Comparison of ENCODE assay signal across 4 cellular contexts in genomic region chr1:32086381-32086780, GRCh38. TPM values are rescaled to one million over a fixed set of nuclear protein-coding genes. Genes with fewer than 3 reads are reported as not detected.
DNase-seq lines count a peak whose midpoint lies in the region; ATAC-seq, FAIRE-seq and TF ChIP-seq lines count a peak whose summit lies in the region.
"Not testable (repeated sequence)": the region's sequence is repeated elsewhere in the genome, so short reads cannot be mapped to it uniquely, and the experiment has no call there.

No MANE protein-coding gene starts in this region.

- intact Hi-C loops in K562 (cut with micrococcal nuclease), result not testable (repeated sequence)

- not testable (repeated sequence) for H3K9me3 ChIP-seq in T-helper 17 cell (ENCODE audit: control insufficient read depth, low read length, poor library complexity, severe bottlenecking); K562 (replicated peaks; ENCODE audit: control insufficient read depth, insufficient read depth, low read depth, low read length)

- H3K27ac Mint-ChIP-seq in T-helper 17 cell, result peak overlapping the region; percentile 41
- H3K27ac Mint-ChIP-seq in activated CD4-positive, alpha-beta T cell treated with anti-CD3 and anti-CD28 coated beads, Interleukin-2, amount 10 ng/mL, durations not matched to agents 7 days and 5 days, result peak overlapping the region; percentile 48

- H3K36me3 Mint-ChIP-seq in T-helper 17 cell (ENCODE audit: low read depth), result not testable (repeated sequence)
- H3K36me3 Mint-ChIP-seq in activated CD4-positive, alpha-beta T cell treated with anti-CD3 and anti-CD28 coated beads, Interleukin-2, amount 10 ng/mL, durations not matched to agents 7 days and 5 days (ENCODE audit: low read depth), result peaks cover 32% of the 10 kb centered on the region

- not testable (repeated sequence) for H3K79me2 ChIP-seq in K562 (ENCODE audit: control insufficient read depth, insufficient read depth, low read length)

- not testable (repeated sequence) for H3K4me1 ChIP-seq in K562 (replicated peaks in 1 of 2; ENCODE audit: control insufficient read depth in 2 of 2, insufficient read depth in 2 of 2, low read length in 2 of 2)

- 82% methylated on average over 2 of the region's 2 CpGs for WGBS in K562 (ENCODE audit: insufficient coverage, low coverage, missing lambda C conversion rate)

- CTCF ChIA-PET in activated CD4-positive, alpha-beta T cell treated with anti-CD3 and anti-CD28 coated beads, Interleukin-2, amount 10 ng/mL, durations not matched to agents 7 days and 5 days (lab: Charles Lee), result interaction anchor here (0.6 to 1.6 kb wide), 4 partner anchors 13 to 760 kb away, joined by 3 to 4 read pairs (median 4); no protein-coding TSS in a partner anchor
- CTCF ChIA-PET in K562 (lab: Yijun Ruan, JAX; ENCODE audit: low intra/inter-chr PET ratio), result not testable (repeated sequence)

- in situ Hi-C loops in K562 (cut with MboI), result not testable (repeated sequence)

- H3K4me2 ChIP-seq in K562 (ENCODE audit: insufficient read depth, low read length), result not testable (repeated sequence)

- POLR2A ChIA-PET in activated CD4-positive, alpha-beta T cell treated with anti-CD3 and anti-CD28 coated beads, Interleukin-2, amount 10 ng/mL, durations not matched to agents 7 days and 5 days (lab: Charles Lee), result interaction anchor here (1.0 kb wide), 1 partner anchor 22 kb away, joined by 3 read pairs; the partner anchor contains the start of gene KPNA6
- POLR2A ChIA-PET in K562 (lab: Yijun Ruan, JAX), result interaction anchor here (0.6 to 1.0 kb wide), 4 partner anchors 11 to 50 kb away, joined by 3 to 4 read pairs (median 4); no protein-coding TSS in a partner anchor

- DNase-seq in T-helper 17 cell; activated CD4-positive, alpha-beta T cell treated with anti-CD3 and anti-CD28 coated beads, Interleukin-2, amount 10 ng/mL, durations not matched to agents 7 days and 5 days; K562 (ENCODE audit: extremely low read depth in 1 of 4, low spot score in 3 of 4): not testable (repeated sequence)

- not testable (repeated sequence) for H3K27ac ChIP-seq in K562 (ENCODE audit: extremely low read depth, low read depth, low read length)

- H3K27me3 Mint-ChIP-seq in T-helper 17 cell; activated CD4-positive, alpha-beta T cell treated with anti-CD3 and anti-CD28 coated beads, Interleukin-2, amount 10 ng/mL, durations not matched to agents 7 days and 5 days: not testable (repeated sequence)

- H4K20me1 ChIP-seq in K562 (replicated peaks; ENCODE audit: control insufficient read depth, insufficient read depth, low read length), result not testable (repeated sequence)

- not testable (repeated sequence) for H3K9ac ChIP-seq in K562 (ENCODE audit: insufficient read depth in 1 of 2, low read depth in 2 of 2, low read length in 2 of 2)

- H3K27me3 ChIP-seq in K562 (ENCODE audit: control insufficient read depth in 2 of 2, insufficient read depth in 2 of 2, low read length in 2 of 2), result not testable (repeated sequence)

- not testable (repeated sequence) for FAIRE-seq in K562 (lab: Jason Lieb, UNC)

- H3K36me3 ChIP-seq in K562 (ENCODE audit: control insufficient read depth, insufficient read depth, low read length), result peaks cover 38% of the 10 kb centered on the region

- not testable (repeated sequence) for H3K4me1 Mint-ChIP-seq in T-helper 17 cell; activated CD4-positive, alpha-beta T cell treated with anti-CD3 and anti-CD28 coated beads, Interleukin-2, amount 10 ng/mL, durations not matched to agents 7 days and 5 days

- H3K4me3 ChIP-seq in K562, result not testable (repeated sequence)

- H3K9me1 ChIP-seq in K562 (ENCODE audit: control insufficient read depth, insufficient read depth, low read length), result not testable (repeated sequence)

- TF ChIP-seq POLR2A in K562 (conservative IDR thresholded peaks at IDR 0.05), result not testable (repeated sequence)

- H2AFZ ChIP-seq in K562 (ENCODE audit: low read depth, low read length), result not testable (repeated sequence)

- H3K4me3 Mint-ChIP-seq in T-helper 17 cell; activated CD4-positive, alpha-beta T cell treated with anti-CD3 and anti-CD28 coated beads, Interleukin-2, amount 10 ng/mL, durations not matched to agents 7 days and 5 days: not testable (repeated sequence)

- not testable (repeated sequence) for TF ChIP-seq CTCF in K562 (IDR thresholded peaks at IDR 0.05 in 2 of 3, conservative IDR thresholded peaks at IDR 0.05 in 1 of 3; ENCODE audit: insufficient read depth in 2 of 3, low read depth in 1 of 3, low read length in 3 of 3)

- not testable (repeated sequence) for BruUV-seq in K562 (replicated peaks; lab: Mats Ljungman, UMichigan)

- not testable (repeated sequence) for TF ChIP-seq EP300 in Ishikawa (IDR thresholded peaks at IDR 0.05; ENCODE audit: borderline replicate concordance); K562 (IDR thresholded peaks at IDR 0.05; ENCODE audit: low read length)

- TF ChIP-seq RAD21 in Ishikawa (IDR thresholded peaks at IDR 0.05; ENCODE audit: low read depth); K562 (CRISPR knock-in tag; conservative IDR thresholded peaks at IDR 0.05 in 1 of 2, IDR thresholded peaks at IDR 0.05 in 1 of 2): not testable (repeated sequence)

- ATAC-seq in T-helper 17 cell, K562: not testable (repeated sequence)

- not testable (repeated sequence) for H3K9me3 Mint-ChIP-seq in activated CD4-positive, alpha-beta T cell treated with anti-CD3 and anti-CD28 coated beads, Interleukin-2, amount 10 ng/mL, durations not matched to agents 7 days and 5 days

TF ChIP-seq in Ishikawa, 13 proteins besides CTCF, POLR2A, EP300 and RAD21:
- TF ChIP-seq NFIC (IDR thresholded peaks at IDR 0.05), result 0 out of 2 replicates have a peak, but pooled peaks have one; percentile 21

TF ChIP-seq in K562, 482 proteins besides CTCF, POLR2A, EP300 and RAD21:
- TF ChIP-seq NFIX (CRISPR knock-in tag; IDR thresholded peaks at IDR 0.05; ENCODE audit: low read depth) (peak; percentile 54; the same call in 1 of the 2 replicates), NFIC (IDR thresholded peaks at IDR 0.05) (peak; percentile 84)
TF ChIP-seq in K562: peak in this region for 2; not testable (repeated sequence) for 480.

RNA-seq across cellular contexts. Expression of gene TMEM39B, which starts 13.6 kb away (rescaled TPM):
- total RNA-seq in T-helper 17 cell (10 to 100 TPM; 15.8 to 16.7 TPM), K562 (2014; rRNA removed) (6.0 and 9.5 TPM in 2 replicates), K562 (2014; rRNA removed; fragmentation: Illumina TruSeq; extraction: Trizol) (4.9 and 6.9 TPM in 2 replicates), K562 (2015; rRNA removed; fragmentation: Illumina TruSeq; extraction: Trizol) (10.9 and 11.0 TPM in 2 replicates), K562 (2021) (28.5 and 29.3 TPM in 2 replicates)
- 10 to 100 TPM; 30.4 to 36.3 TPM for total RNA-seq in activated CD4-positive, alpha-beta T cell treated with anti-CD3 and anti-CD28 coated beads, Interleukin-2, amount 10 ng/mL, durations not matched to agents 7 days and 5 days
- total RNA-seq in K562 (2011; cell fraction: chromatin; rRNA removed; ENCODE audit: low replicate concordance), result 12.4 and 38.5 TPM in 2 replicates
- total RNA-seq in K562 (2011; cell fraction: nucleolus; rRNA removed), result 42.0 and 48.5 TPM in 2 replicates
- total RNA-seq in K562 (2011; cell fraction: nucleoplasm; rRNA removed), result 31.2 and 37.3 TPM in 2 replicates
- polyA plus RNA-seq in K562 (2011; rRNA removed) (9.7 and 22.5 TPM in 2 replicates), K562 (2014; fragmentation: Illumina TruSeq; extraction: Trizol) (17.4 and 17.7 TPM in 2 replicates), K562 (2014; fragmentation: Nextera tagmentation; extraction: Ambion mirVana) (1 to 10 TPM in 1 of 2 experiments, under 1 TPM in 1; 0.92 to 3.5 TPM), K562 (2014; rRNA removed) (10.9 and 12.2 TPM in 2 replicates)
- 35.8 and 45.0 TPM in 2 replicates for polyA plus RNA-seq in K562 (2011; cell fraction: cytosol; rRNA removed)
- polyA plus RNA-seq in K562 (2011; cell fraction: nucleus; rRNA removed), result 26.6 and 34.6 TPM in 2 replicates
- polyA plus RNA-seq in K562 (2012), result 27.8 and 28.1 TPM in 2 replicates
- polyA minus RNA-seq in K562 (2011; rRNA and poly(A)+ RNA removed), result 12.3 and 16.2 TPM in 2 replicates
- 24.0 and 24.4 TPM in 2 replicates for polyA minus RNA-seq in K562 (2011; cell fraction: cytosol; rRNA and poly(A)+ RNA removed)
- polyA minus RNA-seq in K562 (2011; cell fraction: nucleus; rRNA and poly(A)+ RNA removed), result 11.2 and 12.8 TPM in 2 replicates

RNA-seq across cellular contexts. Expression of gene KPNA6, which starts 21.5 kb away (rescaled TPM):
- total RNA-seq in T-helper 17 cell (10 to 100 TPM; 39.8 to 57.6 TPM), K562 (2014; rRNA removed) (20.1 and 26.7 TPM in 2 replicates), K562 (2014; rRNA removed; fragmentation: Illumina TruSeq; extraction: Trizol) (42.5 and 50.0 TPM in 2 replicates), K562 (2015; rRNA removed; fragmentation: Illumina TruSeq; extraction: Trizol) (36.9 and 38.9 TPM in 2 replicates), K562 (2021) (54.6 and 57.9 TPM in 2 replicates)
- total RNA-seq in activated CD4-positive, alpha-beta T cell treated with anti-CD3 and anti-CD28 coated beads, Interleukin-2, amount 10 ng/mL, durations not matched to agents 7 days and 5 days, result 10 to 100 TPM; 64.8 to 64.9 TPM
- 44.4 and 59.0 TPM in 2 replicates for total RNA-seq in K562 (2011; cell fraction: chromatin; rRNA removed; ENCODE audit: low replicate concordance)
- 21.2 and 22.4 TPM in 2 replicates for total RNA-seq in K562 (2011; cell fraction: nucleolus; rRNA removed)
- 36.6 and 51.3 TPM in 2 replicates for total RNA-seq in K562 (2011; cell fraction: nucleoplasm; rRNA removed)
- polyA plus RNA-seq in K562 (2011; rRNA removed) (36.6 and 41.6 TPM in 2 replicates), K562 (2014; fragmentation: Illumina TruSeq; extraction: Trizol) (26.6 and 30.0 TPM in 2 replicates), K562 (2014; fragmentation: Nextera tagmentation; extraction: Ambion mirVana) (10 to 100 TPM; 24.8 to 32.2 TPM), K562 (2014; rRNA removed) (27.6 and 32.2 TPM in 2 replicates)
- polyA plus RNA-seq in K562 (2011; cell fraction: cytosol; rRNA removed), result 18.7 and 33.1 TPM in 2 replicates
- polyA plus RNA-seq in K562 (2011; cell fraction: nucleus; rRNA removed), result 17.1 and 19.8 TPM in 2 replicates
- polyA plus RNA-seq in K562 (2012), result 15.1 and 15.2 TPM in 2 replicates
- 47.4 and 66.2 TPM in 2 replicates for polyA minus RNA-seq in K562 (2011; rRNA and poly(A)+ RNA removed)
- polyA minus RNA-seq in K562 (2011; cell fraction: cytosol; rRNA and poly(A)+ RNA removed), result 27.6 and 34.9 TPM in 2 replicates
- 8.8 and 20.9 TPM in 2 replicates for polyA minus RNA-seq in K562 (2011; cell fraction: nucleus; rRNA and poly(A)+ RNA removed)
